Comparison of ENCODE assay signal across 8 cellular contexts in the genomic region with DNA sequence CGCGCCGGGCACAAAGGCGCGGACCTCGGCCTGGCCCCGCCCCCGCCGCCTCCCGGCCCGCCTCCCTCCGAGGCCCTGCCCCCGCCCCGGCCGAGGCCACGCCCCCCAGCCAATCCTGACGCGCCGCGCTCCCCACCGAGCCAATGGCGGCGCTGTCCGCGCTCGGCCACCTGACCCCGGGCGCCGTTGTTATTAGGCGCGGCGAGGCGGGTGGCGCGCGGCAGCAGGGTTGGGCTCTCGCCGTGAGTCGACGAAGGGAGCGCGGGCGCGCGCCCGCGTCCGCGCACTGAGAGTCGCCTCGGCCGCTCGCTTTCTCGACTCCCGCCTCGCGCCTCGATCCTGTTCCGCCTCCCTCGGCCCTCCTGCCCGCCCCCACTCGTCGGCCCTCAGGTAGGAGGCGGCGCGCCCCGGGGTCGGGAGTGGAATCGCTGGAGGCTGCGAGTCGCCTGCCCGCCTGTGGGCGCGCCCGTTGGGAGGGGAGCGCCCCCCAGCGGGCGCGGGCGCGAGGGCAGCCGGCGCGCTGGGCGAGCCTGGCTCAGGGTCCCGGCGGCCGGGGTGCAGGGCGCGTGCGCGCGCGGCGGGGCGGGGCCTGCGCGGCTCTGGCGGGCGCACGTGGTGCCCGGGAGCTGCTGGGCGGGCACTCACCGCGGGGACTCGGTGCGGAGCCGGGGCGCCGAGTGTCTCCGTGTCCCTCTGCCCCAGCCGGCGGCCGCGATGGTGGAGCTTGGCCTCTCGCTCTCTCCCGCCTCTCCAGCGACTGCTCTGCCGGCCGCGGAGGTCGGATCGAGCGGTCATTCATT. TPM values are rescaled to one million over a fixed set of nuclear protein-coding genes. Genes with fewer than 3 reads are reported as not detected.
DNase-seq lines count a peak whose midpoint lies in the region; TF ChIP-seq lines count a peak whose summit lies in the region.

No MANE protein-coding gene starts in this region.

- no peak for TF ChIP-seq EP300 in esophagus muscularis mucosa (IDR thresholded peaks at IDR 0.05)

- H3K9me3 ChIP-seq in esophagus muscularis mucosa (no peaks in the 10 kb centered on the region), muscle layer of colon (ENCODE audit: low read length) (no peaks in the 10 kb centered on the region)

- no peak for TF ChIP-seq POLR2A in esophagus muscularis mucosa (IDR thresholded peaks at IDR 0.05; ENCODE audit: low read depth)

- peak; percentile 90 for DNase-seq in GM10248 (ENCODE audit: extremely low spot score)
- DNase-seq in GOT3 (lab: John Stamatoyannopoulos, UW) = peak; percentile 55
- peak; percentile 93 for DNase-seq in NCI-H1092 (lab: John Stamatoyannopoulos, UW)
- peak; percentile 72 to 76 for DNase-seq in activated CD4-positive, alpha-beta T cell treated with anti-CD3 and anti-CD28 coated beads, Interleukin-2, amount 50 U/mL, for 48 hours
- peak; percentile 90 for DNase-seq in esophagus muscularis mucosa (ENCODE audit: extremely low spot score)
- DNase-seq in activated gamma-delta T cell treated with Interleukin-2 at 50 U/mL for 16 hours = no peak

- TF ChIP-seq CTCF in GM10248 (IDR thresholded peaks at IDR 0.05; ENCODE audit: control extremely low read depth, extremely low read depth, low read depth, missing control alignments) (peak; percentile 21), esophagus muscularis mucosa (IDR thresholded peaks at IDR 0.05) (peak in 2 of 3 experiments; percentile 7 to 23)

- H3K4me1 Mint-ChIP-seq in stimulated activated naive CD8-positive, alpha-beta T cell treated with anti-CD3 and anti-CD28 coated beads, Interleukin-15, Interleukin-2, amounts not matched to agents 100 ng/mL and 50 ng/mL, for 24 hours (ENCODE audit: low read depth) = peaks cover 13% of the 10 kb centered on the region

- H3K36me3 ChIP-seq in esophagus muscularis mucosa = no peaks in the 10 kb centered on the region
- H3K36me3 ChIP-seq in muscle layer of colon (ENCODE audit: insufficient read depth, low read length) = no peaks in the 10 kb centered on the region

- POLR2A ChIA-PET in GM10248 (lab: Yijun Ruan, JAX) = no interaction called here

- peak overlapping the region in 1 of 4 donors; percentile 48 for H3K27ac ChIP-seq in esophagus muscularis mucosa (replicated peaks in 1 of 4)
- H3K27ac ChIP-seq in muscle layer of colon (ENCODE audit: low read depth, low read length) = no peak overlapping the region

- CTCF ChIA-PET in GM10248 (lab: Yijun Ruan, JAX) = no interaction called here

- H3K4me3 Mint-ChIP-seq in stimulated activated naive CD8-positive, alpha-beta T cell treated with anti-CD3 and anti-CD28 coated beads, Interleukin-15, Interleukin-2, amounts not matched to agents 100 ng/mL and 50 ng/mL, for 24 hours = peak overlapping the region; percentile 56

- H3K27me3 Mint-ChIP-seq in stimulated activated naive CD8-positive, alpha-beta T cell treated with anti-CD3 and anti-CD28 coated beads, Interleukin-15, Interleukin-2, amounts not matched to agents 100 ng/mL and 50 ng/mL, for 24 hours = peaks cover 75% of the 10 kb centered on the region

- H3K9me3 Mint-ChIP-seq in stimulated activated naive CD8-positive, alpha-beta T cell treated with anti-CD3 and anti-CD28 coated beads, Interleukin-15, Interleukin-2, amounts not matched to agents 100 ng/mL and 50 ng/mL, for 24 hours = peaks cover 3% of the 10 kb centered on the region

- H3K9ac ChIP-seq in muscle layer of colon (ENCODE audit: low read length) = no peak overlapping the region

- peak overlapping the region; percentile 52 to 65 (median 56) for H3K4me3 ChIP-seq in esophagus muscularis mucosa
- H3K4me3 ChIP-seq in muscle layer of colon (ENCODE audit: low read depth in 1 of 2, low read length in 2 of 2) = peak overlapping the region; percentile 42 to 45

- H3K36me3 Mint-ChIP-seq in stimulated activated naive CD8-positive, alpha-beta T cell treated with anti-CD3 and anti-CD28 coated beads, Interleukin-15, Interleukin-2, amounts not matched to agents 100 ng/mL and 50 ng/mL, for 24 hours (ENCODE audit: low read depth) = no peaks in the 10 kb centered on the region

- H3K27ac Mint-ChIP-seq in stimulated activated naive CD8-positive, alpha-beta T cell treated with anti-CD3 and anti-CD28 coated beads, Interleukin-15, Interleukin-2, amounts not matched to agents 100 ng/mL and 50 ng/mL, for 24 hours = no peak overlapping the region

- H3K27me3 ChIP-seq in esophagus muscularis mucosa = peaks cover 7 to 100% (median 65%) of the 10 kb centered on the region in 4 donors
- peaks cover 57 to 74% of the 10 kb centered on the region in 2 donors for H3K27me3 ChIP-seq in muscle layer of colon (ENCODE audit: control insufficient read depth in 1 of 2, insufficient read depth in 2 of 2, low read length in 2 of 2)

- intact Hi-C loops in esophagus muscularis mucosa (cut with DNase I) = no loop called here

- peaks cover 39 to 67% (median 58%) of the 10 kb centered on the region in 4 donors for H3K4me1 ChIP-seq in esophagus muscularis mucosa
- H3K4me1 ChIP-seq in muscle layer of colon (ENCODE audit: insufficient read depth, low read length) = peaks cover 16% of the 10 kb centered on the region

- WGBS in esophagus muscularis mucosa = 3% methylated on average over 6 of the region's 124 CpGs

RNA-seq across cellular contexts. Expression of a gene that starts 0.4 kb away (rescaled TPM):
- 1 to 10 TPM in 1 of 4 donors, under 1 TPM in 2, not detected in 1; 0.32 to 1.4 (median 0.83) TPM for total RNA-seq in esophagus muscularis mucosa
